Comparison of ENCODE assay signal across 19 cellular contexts in genomic region chr16:15885560-15886001, GRCh38. TPM values are rescaled to one million over a fixed set of nuclear protein-coding genes. Genes with fewer than 3 reads are reported as not detected.
DNase-seq lines count a peak whose midpoint lies in the region; ATAC-seq and TF ChIP-seq lines count a peak whose summit lies in the region.
"Had no signal": no experiment of that assay in that cellular context is flagged by ENCODE, and none has a peak within 500 bp of the region (broad histone marks: within the 10 kb centered on the region; RNA-seq: fewer than 3 reads in every experiment).

No MANE protein-coding gene starts in this region.

- H3K4me3 ChIP-seq in LNCaP clone FGC (ENCODE audit: low read depth, low read length) (no peak overlapping the region), H7 (ENCODE audit: insufficient read depth, low read depth, low read length) (no peak overlapping the region)
- H3K4me3 ChIP-seq: cardiac muscle cell, SJSA1 had no signal

- H3K27ac ChIP-seq in CD4-positive, alpha-beta T cell (ENCODE audit: low read depth, low read length): no peak overlapping the region
- H3K27ac ChIP-seq: cardiac muscle cell, KMS-11, SJSA1 had no signal

- no peaks in the 10 kb centered on the region for H3K9me3 Mint-ChIP-seq in CD4-positive, alpha-beta T cell
- no peaks in the 10 kb centered on the region for H3K9me3 Mint-ChIP-seq in brain
- H3K9me3 Mint-ChIP-seq in naive thymus-derived CD8-positive, alpha-beta T cell: no peaks in the 10 kb centered on the region
- H3K9me3 Mint-ChIP-seq: activated naive CD4-positive, alpha-beta T cell treated with anti-CD3 and anti-CD28 coated beads, Interleukin-2, amount 10 ng/mL, durations not matched to agents 7 days and 5 days; endodermal cell; H9 had no signal

- DNase-seq in CD4-positive, alpha-beta T cell: no peak
- DNase-seq in LNCaP clone FGC (ENCODE audit: low read depth): peak; percentile 2
- DNase-seq in naive thymus-derived CD8-positive, alpha-beta T cell: no peak
- no peak for DNase-seq in occipital lobe (lab: John Stamatoyannopoulos, UW)
- DNase-seq in H7: no peak
- DNase-seq: activated naive CD4-positive, alpha-beta T cell treated with anti-CD3 and anti-CD28 coated beads, Interleukin-2, amount 10 ng/mL, durations not matched to agents 7 days and 5 days; DMS79; endodermal cell; H9; NCI-H1417 treated with DMSO at 0.1 percent for 48 hours; NCI-H2227 treated with DMSO at 0.1 percent for 48 hours; small intestine; stimulated activated naive CD4-positive, alpha-beta T cell had no signal

- peak overlapping the region; percentile 81 for H3K4me3 Mint-ChIP-seq in CD4-positive, alpha-beta T cell
- peak overlapping the region; percentile 24 to 72 (median 71) for H3K4me3 Mint-ChIP-seq in brain
- peak overlapping the region in 7 of 10 donors; percentile 12 to 77 (median 54) for H3K4me3 Mint-ChIP-seq in naive thymus-derived CD8-positive, alpha-beta T cell
- H3K4me3 Mint-ChIP-seq: endodermal cell had no signal

- no peaks in the 10 kb centered on the region for H3K27me3 Mint-ChIP-seq in CD4-positive, alpha-beta T cell
- no peaks in the 10 kb centered on the region for H3K27me3 Mint-ChIP-seq in brain
- no peaks in the 10 kb centered on the region for H3K27me3 Mint-ChIP-seq in naive thymus-derived CD8-positive, alpha-beta T cell
- H3K27me3 Mint-ChIP-seq: activated naive CD4-positive, alpha-beta T cell treated with anti-CD3 and anti-CD28 coated beads, Interleukin-2, amount 10 ng/mL, durations not matched to agents 7 days and 5 days had no signal

- POLR2A ChIA-PET in CD4-positive, alpha-beta T cell (lab: Charles Lee): no interaction called here
- POLR2A ChIA-PET in naive thymus-derived CD8-positive, alpha-beta T cell (lab: Charles Lee): no interaction called here

- ATAC-seq in CD4-positive, alpha-beta T cell (ENCODE audit: poor library complexity): no peak
- ATAC-seq in naive thymus-derived CD8-positive, alpha-beta T cell: no peak
- no peak for ATAC-seq in HG02981 (IDR thresholded peaks at IDR 0.05; ENCODE audit: unreplicated experiment)

- H3K9me3 ChIP-seq in CD4-positive, alpha-beta T cell (ENCODE audit: control insufficient read depth, low read length): no peaks in the 10 kb centered on the region
- H3K9me3 ChIP-seq: SJSA1 had no signal

- H3K27ac Mint-ChIP-seq in CD4-positive, alpha-beta T cell: peak overlapping the region; percentile 50
- H3K27ac Mint-ChIP-seq in brain: peak overlapping the region in 3 of 5 experiments; percentile 19 to 55 (median 37)
- peak overlapping the region in 1 of 10 donors; percentile 17 for H3K27ac Mint-ChIP-seq in naive thymus-derived CD8-positive, alpha-beta T cell
- H3K27ac Mint-ChIP-seq: activated naive CD4-positive, alpha-beta T cell treated with anti-CD3 and anti-CD28 coated beads, Interleukin-2, amount 10 ng/mL, durations not matched to agents 7 days and 5 days; endodermal cell had no signal

- peaks cover 30% of the 10 kb centered on the region for H3K4me1 Mint-ChIP-seq in CD4-positive, alpha-beta T cell (ENCODE audit: low read depth)
- peaks cover 41% of the 10 kb centered on the region for H3K4me1 Mint-ChIP-seq in brain
- peaks cover 18 to 46% (median 35%) of the 10 kb centered on the region in 4 donors for H3K4me1 Mint-ChIP-seq in naive thymus-derived CD8-positive, alpha-beta T cell

- intact Hi-C loops in CD4-positive, alpha-beta T cell (cut with DNase I, micrococcal nuclease): loop anchor here (5.0 to 10.0 kb wide), 4 partner anchors 142 to 242 kb away; partner anchors contain the start of gene MARF1 (in 1 of the 2)

- no peak for TF ChIP-seq CTCF in CD4-positive, alpha-beta T cell (IDR thresholded peaks at IDR 0.05)
- TF ChIP-seq CTCF in LNCaP clone FGC (IDR thresholded peaks at IDR 0.05; ENCODE audit: control insufficient read depth, extremely low read depth, insufficient read depth) (no peak), brain (conservative IDR thresholded peaks at IDR 0.05) (no peak)

- CTCF ChIA-PET in CD4-positive, alpha-beta T cell (lab: Charles Lee): no interaction called here

- 0 out of 2 replicates have a peak, but pooled peaks cover under 1% of the 10 kb centered on the region for H3K36me3 ChIP-seq in H7 (replicated peaks; ENCODE audit: control insufficient read depth, insufficient read depth, low read length)

- no peaks in the 10 kb centered on the region for H3K27me3 ChIP-seq in CD4-positive, alpha-beta T cell (ENCODE audit: control insufficient read depth, insufficient read depth, low read length)
- H3K27me3 ChIP-seq in H7 (ENCODE audit: control insufficient read depth, insufficient read depth, low read length): no peaks in the 10 kb centered on the region
- H3K27me3 ChIP-seq: cardiac muscle cell, SJSA1 had no signal

- peaks cover 37% of the 10 kb centered on the region for H3K36me3 Mint-ChIP-seq in CD4-positive, alpha-beta T cell (ENCODE audit: low read depth)
- peaks cover 33% of the 10 kb centered on the region for H3K36me3 Mint-ChIP-seq in brain
- peaks cover 0 to 38% (median 5%) of the 10 kb centered on the region in 3 donors for H3K36me3 Mint-ChIP-seq in naive thymus-derived CD8-positive, alpha-beta T cell

RNA-seq across cellular contexts. Expression of gene CEP20, which starts 2.8 kb away (rescaled TPM):
- 10 to 100 TPM; 14.4 to 15.5 TPM for total RNA-seq in CD4-positive, alpha-beta T cell
- polyA plus RNA-seq in brain (ENCODE audit: insufficient read depth, low read depth, low replicate concordance): 20.1 TPM
- 10 to 100 TPM; 26.0 to 26.8 TPM for total RNA-seq in naive thymus-derived CD8-positive, alpha-beta T cell
- 10 to 100 TPM; 26.5 to 32.9 (median 27.9) TPM for polyA plus RNA-seq in naive thymus-derived CD8-positive, alpha-beta T cell
- total RNA-seq in occipital lobe: 38.2 TPM
- 56.2 and 69.5 TPM in 2 replicates for total RNA-seq in H7 (2014; rRNA removed; shearing (Covaris generic))

RNA-seq across cellular contexts. Expression of gene MYH11, which starts 28.8 kb away (rescaled TPM):
- total RNA-seq in CD4-positive, alpha-beta T cell: not detected
- 9.7 TPM for polyA plus RNA-seq in brain (ENCODE audit: insufficient read depth, low read depth, low replicate concordance)
- total RNA-seq in naive thymus-derived CD8-positive, alpha-beta T cell: not detected
- polyA plus RNA-seq in naive thymus-derived CD8-positive, alpha-beta T cell: under 1 TPM in 2 of 3 donors, not detected in 1; 0.20 to 0.59 TPM
- under 0.01 TPM for total RNA-seq in occipital lobe
- total RNA-seq in H7 (2014; rRNA removed; shearing (Covaris generic)): not detected in 2 replicates
- total RNA-seq: activated CD8-positive, alpha-beta memory T cell treated with anti-CD3 and anti-CD28 coated beads for 36 hours had no signal
